Comparison of ENCODE assay signal across 8 cellular contexts in the genomic region with DNA sequence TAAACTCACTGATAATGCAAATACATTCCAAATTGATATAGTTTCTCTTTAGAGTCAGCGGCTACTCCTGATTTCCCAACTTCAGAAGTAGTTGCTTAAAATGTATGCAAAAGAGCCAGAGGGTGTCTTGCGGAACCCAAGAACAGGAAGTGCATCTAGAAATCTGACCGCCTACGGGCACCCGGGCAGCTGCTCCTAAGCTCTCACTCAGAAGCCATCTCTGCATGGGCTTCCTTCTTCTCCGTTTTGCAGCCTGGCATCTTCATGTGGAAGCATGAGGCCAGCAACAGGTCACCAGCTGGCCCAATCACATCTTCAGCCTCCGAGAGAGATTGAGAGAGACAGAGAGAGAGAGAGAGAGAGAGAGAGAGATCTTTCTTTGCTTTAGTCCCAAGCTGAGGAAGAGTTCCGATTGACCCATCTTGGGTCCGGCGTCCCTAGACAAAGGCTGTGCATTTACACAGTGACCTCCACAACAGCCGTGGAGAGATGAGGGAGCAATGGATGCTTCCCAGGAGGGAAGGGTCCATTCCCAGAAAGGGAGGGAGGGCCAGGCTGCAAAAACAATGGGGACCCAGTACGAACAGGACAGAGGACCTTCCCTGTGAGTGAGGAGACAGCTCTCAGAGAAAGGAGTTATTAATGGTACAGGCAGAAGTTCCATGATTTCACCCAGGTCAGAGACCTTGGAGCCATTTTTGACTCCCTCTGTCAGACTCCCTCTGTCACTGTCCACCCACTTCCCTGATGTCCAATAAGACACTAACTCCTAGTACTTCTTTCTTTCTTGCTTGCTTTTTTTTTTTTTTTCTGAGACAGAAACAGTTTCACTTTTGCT. TPM values are rescaled to one million over a fixed set of nuclear protein-coding genes. Genes with fewer than 3 reads are reported as not detected.
A peak's percentile ranks its signal among the peaks of the same experiment; 100 is the strongest.
DNase-seq lines count a peak whose midpoint lies in the region; ATAC-seq and TF ChIP-seq lines count a peak whose summit lies in the region.

No MANE protein-coding gene starts in this region.

- H3K4me3 ChIP-seq in Panc1 (ENCODE audit: low read depth in 2 of 2, low read length in 2 of 2) = no peak overlapping the region

- intact Hi-C loops in Panc1 (cut with micrococcal nuclease; ENCODE audit: unreplicated experiment) = no loop called here

- H3K27me3 Mint-ChIP-seq in activated CD8-positive, alpha-beta memory T cell treated with anti-CD3 and anti-CD28 coated beads, Interleukin-2, amount 10 ng/mL, durations not matched to agents 7 days and 5 days = peaks cover 15% of the 10 kb centered on the region

- H3K4me1 Mint-ChIP-seq in activated CD8-positive, alpha-beta memory T cell treated with anti-CD3 and anti-CD28 coated beads, Interleukin-2, amount 10 ng/mL, durations not matched to agents 7 days and 5 days = peaks cover 15% of the 10 kb centered on the region

- ATAC-seq in activated CD8-positive, alpha-beta memory T cell treated with anti-CD3 and anti-CD28 coated beads, Interleukin-2, amount 10 ng/mL, durations not matched to agents 7 days and 5 days = peak; percentile 53
- ATAC-seq in HG02870 (IDR thresholded peaks at IDR 0.05; ENCODE audit: unreplicated experiment) (peak; percentile 75), Panc1 (no peak)

- 0 out of 2 replicates have a peak overlapping the region, but pooled peaks have one; percentile 23 for H3K27ac ChIP-seq in Panc1 (ENCODE audit: low read length)

- H3K27ac Mint-ChIP-seq in activated CD8-positive, alpha-beta memory T cell treated with anti-CD3 and anti-CD28 coated beads, Interleukin-2, amount 10 ng/mL, durations not matched to agents 7 days and 5 days = peak overlapping the region; percentile 74

- H3K9me3 ChIP-seq in Panc1 (ENCODE audit: control insufficient read depth, insufficient read depth, low read depth, low read length) = no peaks in the 10 kb centered on the region

- H3K4me3 Mint-ChIP-seq in activated CD8-positive, alpha-beta memory T cell treated with anti-CD3 and anti-CD28 coated beads, Interleukin-2, amount 10 ng/mL, durations not matched to agents 7 days and 5 days = peak overlapping the region; percentile 36

- BruUV-seq in Panc1 (replicated peaks; lab: Mats Ljungman, UMichigan) = no TSS peak

- no peak for TF ChIP-seq CTCF in Panc1 (IDR thresholded peaks at IDR 0.05)

- in situ Hi-C loops in Panc1 (cut with HindIII; ENCODE audit: low pct_unique_long_range_greater_than_20kb, low sequenced_read_pairs) = no loop called here

- no peaks in the 10 kb centered on the region for H3K27me3 ChIP-seq in Panc1 (ENCODE audit: control insufficient read depth, insufficient read depth, low read length)

- no peak for DNase-seq in activated CD8-positive, alpha-beta memory T cell treated with anti-CD3 and anti-CD28 coated beads, Interleukin-2, amount 10 ng/mL, durations not matched to agents 7 days and 5 days
- no peak for DNase-seq in activated CD8-positive, alpha-beta memory T cell treated with anti-CD3 and anti-CD28 coated beads, Interleukin-2, amount 50 U/mL, for 4 hours
- DNase-seq in Panc1 (ENCODE audit: low read depth, low spot score) (no peak), globus pallidus (ENCODE audit: low spot score) (peak; percentile 47), kidney tubule cell (ENCODE audit: low spot score) (no peak), superior temporal gyrus (ENCODE audit: extremely low spot score) (no peak), iPS-NIHi7 (ENCODE audit: extremely low spot score) (no peak)

- H3K36me3 ChIP-seq in Panc1 (ENCODE audit: control insufficient read depth, insufficient read depth, low read length) = no peaks in the 10 kb centered on the region

- H3K4me1 ChIP-seq in Panc1 (ENCODE audit: control insufficient read depth, insufficient read depth, low read length) = peaks cover 4% of the 10 kb centered on the region

- CTCF ChIA-PET in activated CD8-positive, alpha-beta memory T cell treated with anti-CD3 and anti-CD28 coated beads, Interleukin-2, amount 10 ng/mL, durations not matched to agents 7 days and 5 days (lab: Charles Lee) = interaction anchor here (0.8 to 1.4 kb wide), 3 partner anchors 28 to 131 kb away, joined by 3 to 6 read pairs (median 3); a partner anchor contains a TSS
- CTCF ChIA-PET in Panc1 (lab: Charles Lee) = interaction anchor here (0.6 kb wide), 1 partner anchor 260 kb away, joined by 3 read pairs; no protein-coding TSS in a partner anchor

- POLR2A ChIA-PET in Panc1 (lab: Charles Lee) = interaction anchor here (0.5 kb wide), 1 partner anchor 10 kb away, joined by 3 read pairs; no protein-coding TSS in a partner anchor

- H3K36me3 Mint-ChIP-seq in activated CD8-positive, alpha-beta memory T cell treated with anti-CD3 and anti-CD28 coated beads, Interleukin-2, amount 10 ng/mL, durations not matched to agents 7 days and 5 days = no peaks in the 10 kb centered on the region

- no peaks in the 10 kb centered on the region for H3K9me3 Mint-ChIP-seq in activated CD8-positive, alpha-beta memory T cell treated with anti-CD3 and anti-CD28 coated beads, Interleukin-2, amount 10 ng/mL, durations not matched to agents 7 days and 5 days (ENCODE audit: low read depth)

RNA-seq across cellular contexts. Expression of a gene that starts 28.2 kb away (rescaled TPM):
- 1 to 10 TPM; 7.9 to 9.3 TPM for total RNA-seq in activated CD8-positive, alpha-beta memory T cell treated with anti-CD3 and anti-CD28 coated beads, Interleukin-2, amount 10 ng/mL, durations not matched to agents 7 days and 5 days
- 34.5 TPM for total RNA-seq in Panc1 (2021; ENCODE audit: unreplicated experiment)
- polyA plus RNA-seq in Panc1 (2012; ENCODE audit: insufficient read length) = 18.6 TPM
